11 cellular contexts compared by ENCODE assay signal in the genomic region with DNA sequence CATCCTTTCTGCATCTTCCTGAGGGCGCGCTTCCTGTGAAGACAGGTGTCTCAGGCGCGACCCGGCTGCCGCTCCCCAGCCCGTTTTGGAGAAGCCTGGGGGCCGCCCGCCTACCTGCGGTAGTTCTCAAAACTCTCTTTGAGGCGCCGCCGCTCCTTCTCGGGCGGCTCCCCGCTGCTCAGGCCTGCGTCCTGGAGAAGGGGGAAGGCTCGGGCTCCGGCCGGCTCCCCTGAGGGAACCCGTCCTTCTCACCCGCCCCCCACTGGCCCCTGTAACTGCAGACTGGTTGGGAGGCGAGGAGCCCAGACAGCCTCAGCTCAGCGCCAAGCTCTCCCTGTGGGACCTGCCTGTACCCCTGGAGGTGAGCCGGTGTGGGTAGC. TPM values are rescaled to one million over a fixed set of nuclear protein-coding genes. Genes with fewer than 3 reads are reported as not detected.
DNase-seq lines count a peak whose midpoint lies in the region; ATAC-seq, FAIRE-seq and TF ChIP-seq lines count a peak whose summit lies in the region.
"Had no signal": no experiment of that assay in that cellular context is flagged by ENCODE, and none has a peak within 500 bp of the region (broad histone marks: within the 10 kb centered on the region; RNA-seq: fewer than 3 reads in every experiment).

No MANE protein-coding gene starts in this region.

- ATAC-seq in SK-N-SH treated with all-trans-retinoic acid at 6 μM for 48 hours: no peak
- no peak for ATAC-seq in heart right ventricle

- H3K9me3 Mint-ChIP-seq in astrocyte (ENCODE audit: unreplicated experiment): no peaks in the 10 kb centered on the region
- H3K9me3 Mint-ChIP-seq: type B pancreatic cell had no signal

- no peak for TF ChIP-seq EP300 in SK-N-SH (IDR thresholded peaks at IDR 0.05; ENCODE audit: borderline replicate concordance in 1 of 2, low read depth in 1 of 2, low read length in 1 of 2)

- TF ChIP-seq CTCF in SK-N-SH (IDR thresholded peaks at IDR 0.05) (no peak), Loucy (conservative IDR thresholded peaks at IDR 0.05; ENCODE audit: low read length) (no peak), astrocyte (IDR thresholded peaks at IDR 0.05; ENCODE audit: insufficient read depth, low read depth, low read length) (no peak), osteoblast (IDR thresholded peaks at IDR 0.05; ENCODE audit: extremely low read depth, low read depth, low read length) (no peak), heart right ventricle (IDR thresholded peaks at IDR 0.05) (no peak)

- no peak for DNase-seq in SK-N-SH
- DNase-seq in astrocyte (ENCODE audit: low read depth): no peak
- DNase-seq in osteoblast (ENCODE audit: insufficient read length, low spot score, missing footprints): no peak
- DNase-seq in heart right ventricle: no peak
- DNase-seq in mucosa of gallbladder (ENCODE audit: low spot score): no peak
- DNase-seq in NCI-H1694 treated with DMSO at 0.1 percent for 48 hours (lab: John Stamatoyannopoulos, UW): no peak
- DNase-seq: H7 had no signal

- no peaks in the 10 kb centered on the region for H3K36me3 ChIP-seq in SK-N-SH (replicated peaks in 1 of 2; ENCODE audit: control insufficient read depth in 1 of 2, insufficient read depth in 2 of 2, low read length in 1 of 2)
- H3K36me3 ChIP-seq in Loucy (ENCODE audit: insufficient read depth, low read length): no peaks in the 10 kb centered on the region
- H3K36me3 ChIP-seq in astrocyte (ENCODE audit: insufficient read depth, low read length): no peaks in the 10 kb centered on the region
- H3K36me3 ChIP-seq in osteoblast (ENCODE audit: insufficient read depth, low read length): no peaks in the 10 kb centered on the region
- H3K36me3 ChIP-seq in heart right ventricle: peaks cover 0 to 6% (median 0%) of the 10 kb centered on the region in 9 donors
- H3K36me3 ChIP-seq: Peyer's patch had no signal

- no peaks in the 10 kb centered on the region for H3K79me2 ChIP-seq in SK-N-SH (ENCODE audit: insufficient read depth)
- no peaks in the 10 kb centered on the region for H3K79me2 ChIP-seq in Loucy (ENCODE audit: insufficient read depth, low read length)
- H3K79me2 ChIP-seq in astrocyte (ENCODE audit: insufficient read depth, low read length): peaks cover 10% of the 10 kb centered on the region
- H3K79me2 ChIP-seq in osteoblast (ENCODE audit: insufficient read depth, low read length): peaks cover 12% of the 10 kb centered on the region

- no peaks in the 10 kb centered on the region for H3K27me3 ChIP-seq in SK-N-SH (ENCODE audit: insufficient read depth)
- H3K27me3 ChIP-seq in Loucy (ENCODE audit: insufficient read depth, low read length, poor library complexity, severe bottlenecking): no peaks in the 10 kb centered on the region
- no peaks in the 10 kb centered on the region for H3K27me3 ChIP-seq in astrocyte (ENCODE audit: insufficient read depth, low read length)
- H3K27me3 ChIP-seq in osteoblast (ENCODE audit: insufficient read depth, low read length): no peaks in the 10 kb centered on the region
- H3K27me3 ChIP-seq in heart right ventricle: no peaks in the 10 kb centered on the region
- H3K27me3 ChIP-seq: Peyer's patch had no signal

- no peak overlapping the region for H3K27ac Mint-ChIP-seq in astrocyte (ENCODE audit: unreplicated experiment)
- H3K27ac Mint-ChIP-seq: type B pancreatic cell had no signal

- H2AFZ ChIP-seq in SK-N-SH (ENCODE audit: low read depth) (no peak overlapping the region), Loucy (ENCODE audit: low read length) (no peak overlapping the region), astrocyte (ENCODE audit: low read depth, low read length) (no peak overlapping the region), osteoblast (ENCODE audit: low read length) (no peak overlapping the region)

- intact Hi-C loops in heart right ventricle (cut with DNase I): loop anchor here in 1 of 10 donors (2.0 to 5.0 kb wide), 2 partner anchors 36 to 37 kb away; partner anchors contain the start of genes GPSM1 and SNAPC4

- peaks cover 1% of the 10 kb centered on the region for H3K4me1 Mint-ChIP-seq in astrocyte (ENCODE audit: low read depth, unreplicated experiment)

- H3K4me2 ChIP-seq in SK-N-SH (peak overlapping the region; percentile 55; the same call in 1 of the 2 replicates), Loucy (ENCODE audit: low read depth, low read length, poor library complexity, severe bottlenecking) (peak overlapping the region; percentile 71), astrocyte (ENCODE audit: low read length) (peak overlapping the region; percentile 85), osteoblast (ENCODE audit: insufficient read depth, low read length) (peak overlapping the region; percentile 60)

- CTCF ChIA-PET in SK-N-SH (lab: Yijun Ruan, JAX): interaction anchor here (0.6 to 6.8 kb wide), 19 partner anchors 9 to 268 kb away, joined by 3 to 65 read pairs (median 11); partner anchors contain the start of genes CARD9, ENTR1, GPSM1 and PMPCA

- FAIRE-seq in astrocyte (lab: Jason Lieb, UNC): no peak

- no peak for TF ChIP-seq RAD21 in SK-N-SH (IDR thresholded peaks at IDR 0.05; ENCODE audit: low read length)

- H3K4me1 ChIP-seq in SK-N-SH (ENCODE audit: control insufficient read depth in 1 of 2, insufficient read depth in 2 of 2, low read depth in 1 of 2, low read length in 1 of 2): peaks cover 0 to 59% of the 10 kb centered on the region in 2 experiments; a peak in 1 of 4 replicates
- peaks cover 6% of the 10 kb centered on the region for H3K4me1 ChIP-seq in Loucy (ENCODE audit: insufficient read depth, low read length, poor library complexity, severe bottlenecking)
- H3K4me1 ChIP-seq in astrocyte (ENCODE audit: insufficient read depth, low read length): peaks cover 22% of the 10 kb centered on the region
- H3K4me1 ChIP-seq in osteoblast (ENCODE audit: insufficient read depth, low read length): peaks cover 24% of the 10 kb centered on the region
- peaks cover 13 to 53% (median 31%) of the 10 kb centered on the region in 9 donors for H3K4me1 ChIP-seq in heart right ventricle

- peak overlapping the region in 1 of 2 experiments; percentile 77; a peak in 2 of 4 replicates for H3K27ac ChIP-seq in SK-N-SH (ENCODE audit: low read depth in 2 of 2, low read length in 1 of 2)
- H3K27ac ChIP-seq in astrocyte (ENCODE audit: low read depth, low read length): no peak overlapping the region
- no peak overlapping the region for H3K27ac ChIP-seq in osteoblast (ENCODE audit: low read depth, low read length)
- no peak overlapping the region for H3K27ac ChIP-seq in heart right ventricle

- H3K9ac ChIP-seq in SK-N-SH (no peak overlapping the region), Loucy (ENCODE audit: low read depth, low read length, poor library complexity, severe bottlenecking) (no peak overlapping the region), astrocyte (ENCODE audit: low read length) (no peak overlapping the region)

- H3K4me3 Mint-ChIP-seq in astrocyte (ENCODE audit: unreplicated experiment): peak overlapping the region; percentile 74
- H3K4me3 Mint-ChIP-seq: type B pancreatic cell had no signal

- POLR2A ChIA-PET in SK-N-SH (lab: Yijun Ruan, JAX): interaction anchor here (0.7 to 3.8 kb wide), 5 partner anchors 8 to 36 kb away, joined by 4 to 36 read pairs (median 8); partner anchors contain the start of gene CARD9

- H3K9me3 ChIP-seq in SK-N-SH (no peaks in the 10 kb centered on the region), Loucy (ENCODE audit: insufficient read depth, low read depth, low read length) (no peaks in the 10 kb centered on the region), astrocyte (ENCODE audit: insufficient read depth, low read depth, low read length) (no peaks in the 10 kb centered on the region), osteoblast (ENCODE audit: low read depth, low read length) (no peaks in the 10 kb centered on the region), heart right ventricle (no peaks in the 10 kb centered on the region)

- H3F3A ChIP-seq in SK-N-SH (replicated peaks; ENCODE audit: insufficient read depth) (no peaks in the 10 kb centered on the region), Loucy (ENCODE audit: low read depth) (no peaks in the 10 kb centered on the region)

- H3K27me3 Mint-ChIP-seq in astrocyte (ENCODE audit: low read depth, unreplicated experiment): no peaks in the 10 kb centered on the region
- H3K27me3 Mint-ChIP-seq: type B pancreatic cell had no signal

- no peaks in the 10 kb centered on the region for H3K9me2 ChIP-seq in SK-N-SH
- no peaks in the 10 kb centered on the region for H3K9me2 ChIP-seq in Loucy (replicated peaks; ENCODE audit: low read depth, low read length)

- 0 out of 2 replicates have a peak, but pooled peaks cover 3% of the 10 kb centered on the region for H4K20me1 ChIP-seq in SK-N-SH (ENCODE audit: insufficient read depth)
- H4K20me1 ChIP-seq in Loucy (ENCODE audit: insufficient read depth, low read length, poor library complexity, severe bottlenecking): peaks cover 7% of the 10 kb centered on the region
- peaks cover 20% of the 10 kb centered on the region for H4K20me1 ChIP-seq in astrocyte (ENCODE audit: insufficient read depth, low read length)
- H4K20me1 ChIP-seq in osteoblast (ENCODE audit: insufficient read depth, low read length): peaks cover 10% of the 10 kb centered on the region

- H3K4me3 ChIP-seq in SK-N-SH (ENCODE audit: low read depth in 2 of 2, low read length in 1 of 2) (peak overlapping the region in 1 of 2 experiments; percentile 96; a peak in 1 of 4 replicates), Loucy (ENCODE audit: low read length, poor library complexity, severe bottlenecking) (no peak overlapping the region), astrocyte (ENCODE audit: insufficient read depth, low read depth, low read length) (no peak overlapping the region), osteoblast (ENCODE audit: insufficient read depth, low read length) (peak overlapping the region; percentile 85), heart right ventricle (no peak overlapping the region)

- no peaks in the 10 kb centered on the region for H3K36me3 Mint-ChIP-seq in astrocyte (ENCODE audit: low read depth, unreplicated experiment)
- H3K36me3 Mint-ChIP-seq: type B pancreatic cell had no signal

- WGBS in SK-N-SH (ENCODE audit: low lambda C conversion rate): 96% methylated on average over 17 of the region's 25 CpGs
- WGBS in heart right ventricle, 2 donors: 49 to 56% methylated on average over 25 of the region's 25 CpGs

RNA-seq across cellular contexts. Expression of gene DNLZ, which starts 0.8 kb away (rescaled TPM):
- polyA plus RNA-seq in SK-N-SH (2012; rRNA removed): 24.5 and 40.6 TPM in 2 replicates
- 21.5 and 26.9 TPM in 2 replicates for polyA plus RNA-seq in SK-N-SH (2012; cell fraction: cytosol; rRNA removed)
- 20.8 and 42.6 TPM in 2 replicates for polyA plus RNA-seq in SK-N-SH (2012; cell fraction: nucleus; rRNA removed)
- total RNA-seq in astrocyte: 14.0 and 17.4 TPM in 2 replicates
- total RNA-seq in osteoblast: 4.3 and 4.4 TPM in 2 replicates
- 10 to 100 TPM; 23.3 to 39.5 (median 30.7) TPM for total RNA-seq in heart right ventricle
- 10 to 100 TPM; 37.0 to 49.2 TPM for polyA plus RNA-seq in heart right ventricle
- 16.4 TPM for total RNA-seq in mucosa of gallbladder

RNA-seq across cellular contexts. Expression of gene CARD9, which starts 9.1 kb away (rescaled TPM):
- polyA plus RNA-seq in SK-N-SH (2012; rRNA removed): 1.1 and 1.7 TPM in 2 replicates
- polyA plus RNA-seq in SK-N-SH (2012; cell fraction: cytosol; rRNA removed): 0.40 and 1.1 TPM in 2 replicates
- 6.4 and 12.1 TPM in 2 replicates for polyA plus RNA-seq in SK-N-SH (2012; cell fraction: nucleus; rRNA removed)
- total RNA-seq in astrocyte: 2.7 and 4.2 TPM in 2 replicates
- 1.8 and 5.1 TPM in 2 replicates for total RNA-seq in osteoblast
- total RNA-seq in heart right ventricle: 1 to 10 TPM in 5 of 10 donors, under 1 TPM in 4, not detected in 1; 0.21 to 2.0 (median 1.1) TPM
- polyA plus RNA-seq in heart right ventricle: 1 to 10 TPM; 1.3 to 1.6 TPM
- total RNA-seq in mucosa of gallbladder: 8.2 TPM

RNA-seq across cellular contexts. Expression of gene SNAPC4, which starts 35.6 kb away (rescaled TPM):
- polyA plus RNA-seq in SK-N-SH (2012; rRNA removed) (7.7 and 9.2 TPM in 2 replicates), heart right ventricle (1 to 10 TPM; 3.0 to 8.3 TPM)
- 3.5 and 4.8 TPM in 2 replicates for polyA plus RNA-seq in SK-N-SH (2012; cell fraction: cytosol; rRNA removed)
- polyA plus RNA-seq in SK-N-SH (2012; cell fraction: nucleus; rRNA removed): 46.5 and 53.2 TPM in 2 replicates
- total RNA-seq in astrocyte (13.8 and 18.6 TPM in 2 replicates), osteoblast (8.0 and 9.0 TPM in 2 replicates), heart right ventricle (1 to 10 TPM; 3.4 to 6.1 (median 4.7) TPM), mucosa of gallbladder (9.1 TPM)

RNA-seq across cellular contexts. Expression of gene GPSM1, which starts 37.0 kb away (rescaled TPM):
- polyA plus RNA-seq in SK-N-SH (2012; rRNA removed): 22.8 and 26.7 TPM in 2 replicates
- polyA plus RNA-seq in SK-N-SH (2012; cell fraction: cytosol; rRNA removed): 8.0 and 15.6 TPM in 2 replicates
- polyA plus RNA-seq in SK-N-SH (2012; cell fraction: nucleus; rRNA removed): 105 and 135 TPM in 2 replicates
- 52.6 and 59.4 TPM in 2 replicates for total RNA-seq in astrocyte
- 30.9 and 39.1 TPM in 2 replicates for total RNA-seq in osteoblast
- 10 to 100 TPM; 19.4 to 50.2 (median 24.8) TPM for total RNA-seq in heart right ventricle
- polyA plus RNA-seq in heart right ventricle: 10 to 100 TPM; 26.2 to 87.8 TPM
- 24.6 TPM for total RNA-seq in mucosa of gallbladder

RNA-seq across cellular contexts. Expression of gene ENTR1, which starts 46.1 kb away (rescaled TPM):
- 71.3 and 75.0 TPM in 2 replicates for polyA plus RNA-seq in SK-N-SH (2012; rRNA removed)
- polyA plus RNA-seq in SK-N-SH (2012; cell fraction: cytosol; rRNA removed): 50.1 and 53.1 TPM in 2 replicates
- 216 and 221 TPM in 2 replicates for polyA plus RNA-seq in SK-N-SH (2012; cell fraction: nucleus; rRNA removed)
- total RNA-seq in astrocyte: 71.5 and 71.7 TPM in 2 replicates
- 37.4 and 40.2 TPM in 2 replicates for total RNA-seq in osteoblast
- 10 to 100 TPM; 11.5 to 26.9 (median 14.9) TPM for total RNA-seq in heart right ventricle
- 10 to 100 TPM; 21.4 to 23.7 TPM for polyA plus RNA-seq in heart right ventricle
- total RNA-seq in mucosa of gallbladder: 38.8 TPM
